In genomic region chr17:77390870-77391269, GRCh38 we compare ENCODE assay signal across 10 cellular contexts.
DNase-seq lines count a peak whose midpoint lies in the region; ATAC-seq, FAIRE-seq and TF ChIP-seq lines count a peak whose summit lies in the region.
"Had no signal": no experiment of that assay in that cellular context is flagged by ENCODE, and none has a peak within 500 bp of the region (broad histone marks: within the 10 kb centered on the region; RNA-seq: fewer than 3 reads in every experiment).

No MANE protein-coding gene starts in this region.

- DNase-seq in GM23338 (ENCODE audit: low spot score) (no peak), T-helper 17 cell (no peak), small intestine (no peak), LoVo (ENCODE audit: low spot score) (no peak), GOT3 (lab: John Stamatoyannopoulos, UW) (no peak), NCI-H187 (lab: John Stamatoyannopoulos, UW) (no peak)
- DNase-seq: anterior cingulate cortex, GDM1, NCI-H524 had no signal

- no peak for TF ChIP-seq POLR2A in gastroesophageal sphincter (IDR thresholded peaks at IDR 0.05)

- peaks cover 66% of the 10 kb centered on the region for H3K4me1 ChIP-seq in GM23338 (ENCODE audit: insufficient read depth)
- peaks cover 32 to 97% (median 81%) of the 10 kb centered on the region in 3 donors for H3K4me1 ChIP-seq in gastroesophageal sphincter
- H3K4me1 ChIP-seq in small intestine (ENCODE audit: control insufficient read depth in 2 of 2, insufficient read depth in 1 of 2, low read depth in 1 of 2, low read length in 1 of 2) = peaks cover 25 to 37% of the 10 kb centered on the region in 2 donors

- H3F3A ChIP-seq in GM23338 (replicated peaks; ENCODE audit: low read depth) = peaks cover 15% of the 10 kb centered on the region; the same call in 1 of the 2 replicates

- no peaks in the 10 kb centered on the region for H3K9me2 ChIP-seq in GM23338 (ENCODE audit: insufficient read depth)

- H3K36me3 ChIP-seq in GM23338 (ENCODE audit: insufficient read depth) = no peaks in the 10 kb centered on the region
- H3K36me3 ChIP-seq in gastroesophageal sphincter = no peaks in the 10 kb centered on the region
- H3K36me3 ChIP-seq in small intestine (ENCODE audit: control insufficient read depth in 2 of 2, insufficient read depth in 2 of 2, low read length in 2 of 2) = no peaks in the 10 kb centered on the region

- peak overlapping the region; percentile 82 for H3K4me2 ChIP-seq in GM23338

- TF ChIP-seq CTCF in GM23338 (conservative IDR thresholded peaks at IDR 0.05; ENCODE audit: low read depth in 2 of 2) = no peak
- TF ChIP-seq CTCF in gastroesophageal sphincter (IDR thresholded peaks at IDR 0.05) = no peak

- peak overlapping the region; percentile 30; the same call in 1 of the 3 replicates for H3K4me3 Mint-ChIP-seq in GM23338
- H3K4me3 Mint-ChIP-seq in T-helper 17 cell = peak overlapping the region; percentile 89

- H3K4me3 ChIP-seq in GM23338 (no peak overlapping the region), gastroesophageal sphincter (no peak overlapping the region), small intestine (ENCODE audit: low read depth in 1 of 2, low read length in 2 of 2) (no peak overlapping the region)

- peaks cover 28% of the 10 kb centered on the region for H3K27me3 Mint-ChIP-seq in GM23338 (ENCODE audit: insufficient read depth, low read depth, poor library complexity)
- H3K27me3 Mint-ChIP-seq in T-helper 17 cell = no peaks in the 10 kb centered on the region

- peaks cover 80% of the 10 kb centered on the region for H3K4me1 Mint-ChIP-seq in GM23338
- H3K4me1 Mint-ChIP-seq in T-helper 17 cell = peaks cover 59% of the 10 kb centered on the region

- no peaks in the 10 kb centered on the region; the same call in 2 of the 3 replicates for H3K36me3 Mint-ChIP-seq in GM23338 (ENCODE audit: low read depth)
- H3K36me3 Mint-ChIP-seq in T-helper 17 cell (ENCODE audit: low read depth) = no peaks in the 10 kb centered on the region

- H3K9me3 ChIP-seq in T-helper 17 cell (ENCODE audit: control insufficient read depth, low read length, poor library complexity, severe bottlenecking) (no peaks in the 10 kb centered on the region), gastroesophageal sphincter (no peaks in the 10 kb centered on the region), small intestine (ENCODE audit: control insufficient read depth, low read depth) (no peaks in the 10 kb centered on the region)

- peaks cover 91% of the 10 kb centered on the region for H3K79me2 ChIP-seq in GM23338 (replicated peaks; ENCODE audit: insufficient read depth)

- no peaks in the 10 kb centered on the region; the same call in 2 of the 3 replicates for H3K9me3 Mint-ChIP-seq in GM23338

- WGBS in gastroesophageal sphincter (ENCODE audit: low coverage in 1 of 2), 2 donors = 60 to 73% methylated on average over 1 to 8 of the region's 12 CpGs
- WGBS in small intestine, 3 donors = 89 to 93% (median 91%) methylated on average over 12 of the region's 12 CpGs

- H3K27ac Mint-ChIP-seq in GM23338 = no peak overlapping the region
- peak overlapping the region; percentile 89 for H3K27ac Mint-ChIP-seq in T-helper 17 cell

- peaks cover 25% of the 10 kb centered on the region for H4K20me1 ChIP-seq in GM23338 (replicated peaks; ENCODE audit: insufficient read depth)

- no peak for TF ChIP-seq EP300 in gastroesophageal sphincter (IDR thresholded peaks at IDR 0.05)

- H2AFZ ChIP-seq in GM23338 = no peak overlapping the region

- no peaks in the 10 kb centered on the region for H3K27me3 ChIP-seq in GM23338 (ENCODE audit: insufficient read depth)
- H3K27me3 ChIP-seq in gastroesophageal sphincter = no peaks in the 10 kb centered on the region
- H3K27me3 ChIP-seq in small intestine (ENCODE audit: control insufficient read depth in 2 of 2, insufficient read depth in 2 of 2, low read length in 2 of 2) = no peaks in the 10 kb centered on the region

- no peak for FAIRE-seq in small intestine (lab: Jason Lieb, UNC)

- H3K27ac ChIP-seq in GM23338 (ENCODE audit: low read depth) (peak overlapping the region; percentile 97), gastroesophageal sphincter (peak overlapping the region; percentile 77 to 96 (median 93)), small intestine (ENCODE audit: low read depth in 1 of 2, low read length in 1 of 2) (peak overlapping the region; percentile 33 to 55)

- ATAC-seq in GM23338 (no peak), T-helper 17 cell (no peak), gastroesophageal sphincter (no peak)

TF ChIP-seq in GM23338, 12 proteins besides CTCF, POLR2A, EP300 and RAD21:
- TF ChIP-seq JUNB (IDR thresholded peaks at IDR 0.05; ENCODE audit: unreplicated experiment) (no peak), STAT1 (IDR thresholded peaks at IDR 0.05; ENCODE audit: unreplicated experiment) (no peak), ZNF462 (CRISPR knock-in tag; IDR thresholded peaks at IDR 0.05) (no peak), POLR2AphosphoS5 (IDR thresholded peaks at IDR 0.05; ENCODE audit: low read depth) (no peak), ZNF331 (CRISPR knock-in tag; IDR thresholded peaks at IDR 0.05; ENCODE audit: low read depth) (no peak)

Comparison
In these comparisons a context has a peak if more than half of its experiments do, and no peak if none do; other contexts are left out.
1. H3K27ac ChIP-seq: peak in every context shown above with its lines; median percentile 97 in GM23338; 93 in gastroesophageal sphincter; 44 in small intestine.